In the genomic region with DNA sequence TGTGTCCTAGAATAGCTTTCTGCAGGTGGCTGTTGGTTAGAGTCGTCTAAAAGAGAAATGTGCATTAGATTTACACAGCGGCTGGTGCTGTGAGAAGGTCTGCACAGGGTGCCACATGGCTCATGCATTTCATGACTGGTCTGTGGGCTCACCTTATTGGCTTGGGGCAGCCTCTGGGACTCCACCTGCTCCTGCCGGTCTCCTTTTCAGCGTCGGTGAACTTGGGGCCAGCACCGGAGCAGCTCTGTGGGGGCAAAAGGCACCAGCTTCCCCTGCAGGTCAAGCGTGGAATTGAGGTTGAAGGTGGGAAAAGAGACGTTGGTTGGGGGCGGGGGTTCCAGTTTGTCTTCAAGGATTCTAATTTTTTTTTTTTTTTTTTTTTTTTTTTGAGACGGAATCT, we compare ENCODE assay signal across 23 cellular contexts. TPM values are rescaled to one million over a fixed set of nuclear protein-coding genes. Genes with fewer than 3 reads are reported as not detected.
DNase-seq lines count a peak whose midpoint lies in the region; ATAC-seq and TF ChIP-seq lines count a peak whose summit lies in the region.
"Had no signal": no experiment of that assay in that cellular context is flagged by ENCODE, and none has a peak within 500 bp of the region (broad histone marks: within the 10 kb centered on the region; RNA-seq: fewer than 3 reads in every experiment).

No MANE protein-coding gene starts in this region.

- peak; percentile 74 for ATAC-seq in GM23338
- no peak for ATAC-seq in activated T-cell treated with anti-CD3 and anti-CD28 coated beads, Interleukin-2, amount 50 U/mL, for 4 hours
- ATAC-seq in GM19395 (IDR thresholded peaks at IDR 0.05; ENCODE audit: unreplicated experiment) = no peak
- ATAC-seq: upper lobe of right lung had no signal

- H3K9me3 ChIP-seq in SU-DHL-6 (ENCODE audit: insufficient read depth, low read length) = no peaks in the 10 kb centered on the region
- H3K9me3 ChIP-seq: HAP-1, upper lobe of right lung had no signal

- H3K4me3 Mint-ChIP-seq in GM23338 = no peak overlapping the region; the same call in 2 of the 3 replicates
- H3K4me3 Mint-ChIP-seq in activated T-cell treated with anti-CD3 and anti-CD28 coated beads, Interleukin-2, amount 50 U/mL, for 4 hours = no peak overlapping the region

- no peak overlapping the region for H3K4me2 ChIP-seq in GM23338
- peak overlapping the region; percentile 51 for H3K4me2 ChIP-seq in SU-DHL-6 (ENCODE audit: low read depth, low read length, poor library complexity, severe bottlenecking)

- no peaks in the 10 kb centered on the region for H3K27me3 ChIP-seq in GM23338 (ENCODE audit: insufficient read depth)
- H3K27me3 ChIP-seq in SU-DHL-6 (ENCODE audit: low read length) = no peaks in the 10 kb centered on the region

- H3K27ac ChIP-seq in GM23338 (ENCODE audit: low read depth) (no peak overlapping the region), SU-DHL-6 (ENCODE audit: low read depth, low read length) (peak overlapping the region; percentile 92)
- H3K27ac ChIP-seq: RWPE1, upper lobe of right lung had no signal

- no peaks in the 10 kb centered on the region for H3F3A ChIP-seq in GM23338 (replicated peaks; ENCODE audit: low read depth)
- H3F3A ChIP-seq in SU-DHL-6 (ENCODE audit: insufficient read depth) = peaks cover 17% of the 10 kb centered on the region

- H3K9me2 ChIP-seq in GM23338 (ENCODE audit: insufficient read depth) (no peaks in the 10 kb centered on the region), SU-DHL-6 (replicated peaks; ENCODE audit: insufficient read depth, low read length) (no peaks in the 10 kb centered on the region)

- H3K4me1 ChIP-seq in GM23338 (ENCODE audit: insufficient read depth) = peaks cover 7% of the 10 kb centered on the region; the same call in 1 of the 2 replicates
- H3K4me1 ChIP-seq: HAP-1 had no signal

- 0 out of 2 replicates have a peak, but pooled peaks have one; percentile 16 for TF ChIP-seq CTCF in AG10803 (conservative IDR thresholded peaks at IDR 0.05; ENCODE audit: low read length)
- TF ChIP-seq CTCF in GM23338 (conservative IDR thresholded peaks at IDR 0.05; ENCODE audit: low read depth in 2 of 2) = peak; percentile 58 to 84
- peak; percentile 30 for TF ChIP-seq CTCF in SU-DHL-6 (IDR thresholded peaks at IDR 0.05; ENCODE audit: insufficient read depth, low read length, poor library complexity, severe bottlenecking)

- H3K36me3 ChIP-seq in GM23338 (ENCODE audit: insufficient read depth) = no peaks in the 10 kb centered on the region
- no peaks in the 10 kb centered on the region for H3K36me3 ChIP-seq in SU-DHL-6 (ENCODE audit: low read length)
- H3K36me3 ChIP-seq: HAP-1, upper lobe of right lung had no signal

- no peaks in the 10 kb centered on the region for H3K79me2 ChIP-seq in GM23338 (replicated peaks; ENCODE audit: insufficient read depth)
- no peaks in the 10 kb centered on the region for H3K79me2 ChIP-seq in SU-DHL-6 (ENCODE audit: insufficient read depth, low read length)

- H3K4me3 ChIP-seq in AG10803 (ENCODE audit: low read length) = no peak overlapping the region
- H3K4me3 ChIP-seq in GM23338 = no peak overlapping the region
- no peak overlapping the region for H3K4me3 ChIP-seq in SU-DHL-6 (ENCODE audit: insufficient read depth, low read length, poor library complexity, severe bottlenecking)
- H3K4me3 ChIP-seq: HAP-1, upper lobe of right lung had no signal

- H4K20me1 ChIP-seq in GM23338 (replicated peaks; ENCODE audit: insufficient read depth) = no peaks in the 10 kb centered on the region
- no peaks in the 10 kb centered on the region for H4K20me1 ChIP-seq in SU-DHL-6 (ENCODE audit: low read depth, low read length)

- H2AFZ ChIP-seq in GM23338 (0 out of 2 replicates have a peak overlapping the region, but pooled peaks have one; percentile 56), SU-DHL-6 (ENCODE audit: low read depth, low read length, severe bottlenecking) (no peak overlapping the region)

- peaks cover 5% of the 10 kb centered on the region for H3K27me3 Mint-ChIP-seq in GM23338 (ENCODE audit: insufficient read depth, low read depth, poor library complexity)
- peaks cover 62% of the 10 kb centered on the region for H3K27me3 Mint-ChIP-seq in activated T-cell treated with anti-CD3 and anti-CD28 coated beads, Interleukin-2, amount 50 U/mL, for 4 hours (ENCODE audit: low read depth)

- no peaks in the 10 kb centered on the region for H3K9me3 Mint-ChIP-seq in GM23338
- H3K9me3 Mint-ChIP-seq in activated T-cell treated with anti-CD3 and anti-CD28 coated beads, Interleukin-2, amount 50 U/mL, for 4 hours = no peaks in the 10 kb centered on the region

- DNase-seq in AG10803 (ENCODE audit: low read depth) (no peak), GM23338 (ENCODE audit: low spot score) (peak; percentile 86), iPS-NIHi7 (ENCODE audit: extremely low spot score) (peak; percentile 60), NCI-H774 (lab: John Stamatoyannopoulos, UW) (no peak)
- no peak for DNase-seq in activated T-cell treated with anti-CD3 and anti-CD28 coated beads, Interleukin-2, amount 50 U/mL, for 4 hours
- no peak for DNase-seq in activated CD4-positive, alpha-beta T cell treated with anti-CD3 and anti-CD28 coated beads, Interleukin-2, amount 50 U/mL, for 48 hours
- DNase-seq: activated CD4-positive, CD25-positive, alpha-beta regulatory T cell; activated naive CD4-positive, alpha-beta T cell treated with Interleukin-2 at 50 U/mL for 16 hours; AML-193; effector CD8-positive, alpha-beta T cell; Kasumi-1; mesenchymal stem cell; NCI-H187 treated with DMSO at 0.1 percent for 48 hours; NCI-H526 treated with DMSO at 0.1 percent for 48 hours; occipital lobe; stimulated activated naive CD4-positive, alpha-beta T cell treated with Interleukin-2 at 50 U/mL for 16 hours; upper lobe of right lung had no signal

- no peak overlapping the region for H3K9ac ChIP-seq in SU-DHL-6 (ENCODE audit: low read length)

- no peaks in the 10 kb centered on the region for H3K36me3 Mint-ChIP-seq in GM23338 (ENCODE audit: low read depth)
- no peaks in the 10 kb centered on the region for H3K36me3 Mint-ChIP-seq in activated T-cell treated with anti-CD3 and anti-CD28 coated beads, Interleukin-2, amount 50 U/mL, for 4 hours (ENCODE audit: insufficient read depth)

- no peak overlapping the region for H3K27ac Mint-ChIP-seq in GM23338

- peaks cover 17% of the 10 kb centered on the region for H3K4me1 Mint-ChIP-seq in GM23338
- peaks cover 24% of the 10 kb centered on the region for H3K4me1 Mint-ChIP-seq in activated T-cell treated with anti-CD3 and anti-CD28 coated beads, Interleukin-2, amount 50 U/mL, for 4 hours (ENCODE audit: low read depth)

TF ChIP-seq in GM23338, 12 proteins besides CTCF, POLR2A, EP300 and RAD21:
- TF ChIP-seq STAT1 (IDR thresholded peaks at IDR 0.05; ENCODE audit: unreplicated experiment) = no peak

RNA-seq across cellular contexts. Expression of a gene that starts 3.1 kb away (rescaled TPM):
- total RNA-seq in GM23338 (2014; rRNA removed; shearing (Covaris generic)) = 2.3 and 2.6 TPM in 2 replicates
- 0.44 and 0.59 TPM in 2 replicates for polyA plus RNA-seq in GM23338 (2016; fragmentation: Nextera tagmentation; extraction: Ambion mirVana)
- not detected for total RNA-seq in activated T-cell treated with anti-CD3 and anti-CD28 coated beads, Interleukin-2, amount 50 U/mL, for 4 hours
- total RNA-seq: bronchial epithelial cell; T-helper 1 cell treated with Interleukin-12 subunit alpha and Interleukin-12 subunit beta and Interleukin-4 antibody, amounts not matched to agents 30 ng/mL and 1 ng/mL, for 36 hours; upper lobe of right lung had no signal

RNA-seq across cellular contexts. Expression of a gene that starts 18.5 kb away (rescaled TPM):
- 16.5 and 17.4 TPM in 2 replicates for total RNA-seq in GM23338 (2014; rRNA removed; shearing (Covaris generic))
- 5.6 and 6.0 TPM in 2 replicates for polyA plus RNA-seq in GM23338 (2016; fragmentation: Nextera tagmentation; extraction: Ambion mirVana)
- under 1 TPM in 2 of 3 donors, not detected in 1; 0.05 to 0.08 TPM for total RNA-seq in activated T-cell treated with anti-CD3 and anti-CD28 coated beads, Interleukin-2, amount 50 U/mL, for 4 hours
- total RNA-seq: T-helper 1 cell treated with Interleukin-12 subunit alpha and Interleukin-12 subunit beta and Interleukin-4 antibody, amounts not matched to agents 30 ng/mL and 1 ng/mL, for 36 hours had no signal

RNA-seq across cellular contexts. Expression of a gene that starts 39.5 kb away (rescaled TPM):
- total RNA-seq in GM23338 (2014; rRNA removed; shearing (Covaris generic)) = 17.8 and 19.6 TPM in 2 replicates
- polyA plus RNA-seq in GM23338 (2016; fragmentation: Nextera tagmentation; extraction: Ambion mirVana) = 21.7 and 28.0 TPM in 2 replicates
- total RNA-seq in activated T-cell treated with anti-CD3 and anti-CD28 coated beads, Interleukin-2, amount 50 U/mL, for 4 hours = under 1 TPM in 1 of 3 donors, not detected in 2; 0.41 TPM
- total RNA-seq: T-helper 1 cell treated with Interleukin-12 subunit alpha and Interleukin-12 subunit beta and Interleukin-4 antibody, amounts not matched to agents 30 ng/mL and 1 ng/mL, for 36 hours had no signal

Comparison
In these comparisons a context has a peak if more than half of its experiments do, and no peak if none do; other contexts are left out.
1. DNase-seq: peak in GM23338 (single experiment) and iPS-NIHi7 (single experiment); none in AG10803 (single experiment), activated T-cell treated with anti-CD3 and anti-CD28 coated beads, Interleukin-2, amount 50 U/mL, for 4 hours (single experiment), activated CD4-positive, alpha-beta T cell treated with anti-CD3 and anti-CD28 coated beads, Interleukin-2, amount 50 U/mL, for 48 hours (0 of 2) and NCI-H774 (single experiment).
2. CTCF ChIP-seq: peak in every context shown above with its lines; median percentile 71 in GM23338; 30 in SU-DHL-6; 16 in AG10803.
3. RNA of a gene that starts 18.5 kb away (total RNA-seq): 16.5 to 17.4 TPM in GM23338; 0.05 to 0.08 TPM in activated T-cell treated with anti-CD3 and anti-CD28 coated beads, Interleukin-2, amount 50 U/mL, for 4 hours; every median in the first group is over 10 times any median in the second.
4. RNA of a gene that starts 39.5 kb away (total RNA-seq): 17.8 to 19.6 TPM in GM23338; 0.41 TPM in activated T-cell treated with anti-CD3 and anti-CD28 coated beads, Interleukin-2, amount 50 U/mL, for 4 hours; every median in the first group is over 10 times any median in the second.